2 cellular contexts compared by ENCODE assay signal in genomic region chrY:10666785-10667184, GRCh38.
TF ChIP-seq lines count a peak whose summit lies in the region.

No MANE protein-coding gene starts in this region.

TF ChIP-seq in SK-N-SH treated with all-trans-retinoic acid at 6 μM for 48 hours, 23 proteins besides CTCF, POLR2A, EP300 and RAD21 (continued from another document):
- TF ChIP-seq CSRNP3 (CRISPR knock-in tag; IDR thresholded peaks at IDR 0.05) (no peak), ZNF70 (CRISPR knock-in tag; IDR thresholded peaks at IDR 0.05) (no peak)

TF ChIP-seq in SK-N-SH, 30 proteins besides CTCF, POLR2A, EP300 and RAD21 (continued from another document):
- TF ChIP-seq IRF3 (IDR thresholded peaks at IDR 0.05; ENCODE audit: low read depth, low read length) = no peak
- no peak for TF ChIP-seq NFIC (IDR thresholded peaks at IDR 0.05; ENCODE audit: borderline replicate concordance)
- no peak for TF ChIP-seq FOXM1 (IDR thresholded peaks at IDR 0.05; ENCODE audit: low read depth)
- no peak for TF ChIP-seq USF1 (IDR thresholded peaks at IDR 0.05; ENCODE audit: borderline replicate concordance, low read depth)
- no peak for TF ChIP-seq MAX (IDR thresholded peaks at IDR 0.05; ENCODE audit: low read depth)
- TF ChIP-seq RXRA (IDR thresholded peaks at IDR 0.05; ENCODE audit: borderline replicate concordance, low read depth) = no peak
- TF ChIP-seq GABPA (IDR thresholded peaks at IDR 0.05; ENCODE audit: low read depth) = no peak
- no peak for TF ChIP-seq YY1 (IDR thresholded peaks at IDR 0.05; ENCODE audit: low read depth)
- TF ChIP-seq REST (IDR thresholded peaks at IDR 0.05; ENCODE audit: low read depth, low read length) = no peak
